14 cellular contexts compared by ENCODE assay signal in the genomic region with DNA sequence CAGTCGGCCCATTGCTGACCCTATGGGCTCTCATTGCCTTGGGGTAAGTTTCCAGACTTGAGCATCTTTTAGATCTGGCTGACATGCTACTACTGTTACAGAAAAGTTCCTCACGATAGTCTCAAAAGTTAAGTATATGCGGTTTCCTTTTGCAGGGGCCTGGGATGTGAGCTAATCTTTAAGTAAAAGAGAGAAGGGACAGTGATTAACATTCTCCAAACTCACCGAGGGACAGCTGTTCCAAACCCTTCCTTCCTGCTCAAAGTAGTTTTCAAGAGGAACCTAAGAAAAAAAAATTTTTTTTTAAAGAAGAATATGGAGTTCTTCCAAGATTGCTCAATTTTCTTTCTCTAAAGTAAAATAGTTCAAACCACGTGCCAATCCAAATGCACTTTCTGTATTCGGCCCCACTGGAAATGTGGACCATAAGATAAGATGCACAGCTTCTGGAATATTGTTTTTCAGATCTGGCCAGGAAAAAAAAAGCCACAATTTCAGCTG.
DNase-seq lines count a peak whose midpoint lies in the region; ATAC-seq, FAIRE-seq and TF ChIP-seq lines count a peak whose summit lies in the region.
"Had no signal": no experiment of that assay in that cellular context is flagged by ENCODE, and none has a peak within 500 bp of the region (broad histone marks: within the 10 kb centered on the region; RNA-seq: fewer than 3 reads in every experiment).

No MANE protein-coding gene starts in this region.

- peak overlapping the region; percentile 63 for H2AFZ ChIP-seq in GM23248

- 11 to 14% methylated on average over 6 of the region's 6 CpGs for WGBS in GM23248 (ENCODE audit: low coverage in 1 of 2, low lambda C conversion rate in 2 of 2, missing lambda C conversion rate in 2 of 2), 2 experiments

- ATAC-seq in HG03469 (IDR thresholded peaks at IDR 0.05; ENCODE audit: unreplicated experiment) = no peak
- ATAC-seq: natural killer cell had no signal

- H4K20me1 ChIP-seq in GM23248 (ENCODE audit: insufficient read depth) = no peaks in the 10 kb centered on the region

- TF ChIP-seq CTCF in coronary artery (IDR thresholded peaks at IDR 0.05) = no peak
- TF ChIP-seq CTCF in kidney (IDR thresholded peaks at IDR 0.05; ENCODE audit: borderline replicate concordance, extremely low read depth, insufficient read depth) = no peak

- H3K9me2 ChIP-seq in GM23248 (ENCODE audit: insufficient read depth) = no peaks in the 10 kb centered on the region

- H3K4me3 ChIP-seq in GM23248 = peak overlapping the region; percentile 34
- H3K4me3 ChIP-seq in coronary artery = no peak overlapping the region
- no peak overlapping the region for H3K4me3 ChIP-seq in kidney (ENCODE audit: low read length in 2 of 2)
- no peak overlapping the region for H3K4me3 ChIP-seq in skeletal muscle satellite cell (ENCODE audit: low read length)

- no peaks in the 10 kb centered on the region; the same call in 1 of the 2 replicates for H3F3A ChIP-seq in GM23248 (ENCODE audit: insufficient read depth)

- H3K9me3 ChIP-seq in GM23248 (ENCODE audit: low read depth) = no peaks in the 10 kb centered on the region
- no peaks in the 10 kb centered on the region for H3K9me3 ChIP-seq in kidney (ENCODE audit: control insufficient read depth in 1 of 2, low read length in 2 of 2)
- H3K9me3 ChIP-seq in skeletal muscle satellite cell (replicated peaks; ENCODE audit: low read length) = no peaks in the 10 kb centered on the region

- no peaks in the 10 kb centered on the region for H3K79me2 ChIP-seq in GM23248 (ENCODE audit: insufficient read depth)

- in situ Hi-C loops in GM23248 (cut with MboI) = no loop called here

- H3K27ac ChIP-seq in GM23248 (no peak overlapping the region), coronary artery (peak overlapping the region; percentile 43 to 69), kidney (ENCODE audit: low read depth in 2 of 2, low read length in 2 of 2) (peak overlapping the region in 1 of 2 donors; percentile 32), substantia nigra (ENCODE audit: low read depth, low read length, poor library complexity, severe bottlenecking) (no peak overlapping the region)

- H3K9ac ChIP-seq in GM23248 (peak overlapping the region; percentile 36), kidney (ENCODE audit: low read length in 2 of 2) (no peak overlapping the region), skeletal muscle satellite cell (ENCODE audit: low read depth, low read length) (peak overlapping the region; percentile 4)

- H3K4me2 ChIP-seq in GM23248 (ENCODE audit: unreplicated experiment) (peak overlapping the region; percentile 48), skeletal muscle satellite cell (ENCODE audit: low read length) (peak overlapping the region; percentile 62)

- H3K27me3 ChIP-seq in GM23248 (replicated peaks; ENCODE audit: insufficient read depth) (no peaks in the 10 kb centered on the region), skeletal muscle satellite cell (ENCODE audit: control insufficient read depth, insufficient read depth, low read length) (no peaks in the 10 kb centered on the region)

- DNase-seq in GM23248 (peak; percentile 63), coronary artery (ENCODE audit: low spot score) (no peak), kidney (no peak), substantia nigra (lab: John Stamatoyannopoulos, UW) (no peak), kidney glomerular epithelial cell (lab: John Stamatoyannopoulos, UW) (no peak), amniotic stem cell (lab: John Stamatoyannopoulos, UW) (no peak)
- DNase-seq: immature natural killer cell; MV-4-11; natural killer cell; NCI-H446; stimulated activated CD4-positive, alpha-beta T cell treated with anti-CD3 and anti-CD28 coated beads, Interleukin-15, amount 100 ng/mL, for 24 hours had no signal

- intact Hi-C loops in kidney (cut with DNase I) = no loop called here

- no peaks in the 10 kb centered on the region for H3K36me3 ChIP-seq in GM23248 (ENCODE audit: low read depth)
- no peaks in the 10 kb centered on the region for H3K36me3 ChIP-seq in kidney (ENCODE audit: control insufficient read depth in 1 of 2, insufficient read depth in 2 of 2, low read length in 2 of 2)
- H3K36me3 ChIP-seq in skeletal muscle satellite cell (ENCODE audit: insufficient read depth, low read length) = no peaks in the 10 kb centered on the region

- H3K4me1 ChIP-seq in GM23248 (ENCODE audit: insufficient read depth) = peaks cover 12% of the 10 kb centered on the region; the same call in 1 of the 2 replicates
- H3K4me1 ChIP-seq in kidney (ENCODE audit: control insufficient read depth in 1 of 2, insufficient read depth in 1 of 2, low read depth in 1 of 2, low read length in 2 of 2) = peaks cover 5 to 7% of the 10 kb centered on the region in 2 donors
- H3K4me1 ChIP-seq in skeletal muscle satellite cell (ENCODE audit: control insufficient read depth, insufficient read depth, low read length) = peaks cover 11% of the 10 kb centered on the region

- peak; percentile 15 for FAIRE-seq in kidney (lab: Jason Lieb, UNC)
- FAIRE-seq: RCC 7860 had no signal

Comparison
In these comparisons a context has a peak if more than half of its experiments do, and no peak if none do; other contexts are left out.
1. H3K27ac ChIP-seq: peak in coronary artery (2 of 2); none in GM23248 (single experiment) and substantia nigra (single experiment).
2. H3K9ac ChIP-seq: peak in GM23248 (single experiment) and skeletal muscle satellite cell (single experiment); none in kidney (0 of 2).